Comparison of ENCODE assay signal across 14 cellular contexts in the genomic region with DNA sequence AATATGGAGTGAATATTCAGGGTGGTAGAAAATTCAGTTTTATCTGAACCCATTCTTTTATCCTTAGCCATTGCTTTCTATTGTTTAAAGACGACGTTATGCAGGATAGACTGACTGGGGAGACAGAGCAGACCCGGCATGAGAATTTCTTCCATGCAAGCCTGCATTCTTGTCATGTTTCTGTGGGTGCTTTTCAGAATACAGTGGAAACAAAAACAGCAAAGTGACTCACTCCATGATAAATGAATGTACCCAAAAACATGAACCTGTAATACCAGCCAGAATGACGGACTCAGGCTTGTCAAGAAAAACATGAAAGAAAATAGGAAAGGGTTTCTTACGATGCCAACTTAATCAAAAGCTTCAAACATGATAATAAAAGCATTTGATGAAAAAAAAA.
DNase-seq lines count a peak whose midpoint lies in the region; ATAC-seq, FAIRE-seq and TF ChIP-seq lines count a peak whose summit lies in the region.
"Had no signal": no experiment of that assay in that cellular context is flagged by ENCODE, and none has a peak within 500 bp of the region (broad histone marks: within the 10 kb centered on the region; RNA-seq: fewer than 3 reads in every experiment).

No MANE protein-coding gene starts in this region.

- H4K8ac ChIP-seq in trophoblast cell (ENCODE audit: low read depth, low read length) = no peak overlapping the region

- intact Hi-C loops in OCI-LY7 (cut with micrococcal nuclease; ENCODE audit: unreplicated experiment) = no loop called here

- H2BK5ac ChIP-seq in trophoblast cell (ENCODE audit: low read depth, low read length, poor library complexity) = no peak overlapping the region

- H2AFZ ChIP-seq in trophoblast cell (ENCODE audit: insufficient read depth, low read length, poor library complexity) = no peak overlapping the region
- H2AFZ ChIP-seq in OCI-LY7 (ENCODE audit: low read length) = no peak overlapping the region

- H3K14ac ChIP-seq in trophoblast cell (ENCODE audit: low read length) = no peak overlapping the region

- peaks cover 16% of the 10 kb centered on the region for H3K79me1 ChIP-seq in trophoblast cell (ENCODE audit: low read length)

- H3K27ac ChIP-seq in foreskin keratinocyte (no peak overlapping the region), trophoblast cell (ENCODE audit: low read depth, low read length) (peak overlapping the region; percentile 20), OCI-LY7 (ENCODE audit: low read depth, low read length, poor library complexity, severe bottlenecking) (no peak overlapping the region)
- H3K27ac ChIP-seq: heart right ventricle had no signal

- no peak for TF ChIP-seq CTCF in foreskin keratinocyte (conservative IDR thresholded peaks at IDR 0.05)
- no peak for TF ChIP-seq CTCF in OCI-LY7 (conservative IDR thresholded peaks at IDR 0.05; ENCODE audit: low read length)

- no peak overlapping the region for H3K18ac ChIP-seq in trophoblast cell (ENCODE audit: low read length)

- H3K36me3 ChIP-seq in trophoblast cell (ENCODE audit: control insufficient read depth in 1 of 2, insufficient read depth in 2 of 2, low read length in 2 of 2) (no peaks in the 10 kb centered on the region), OCI-LY7 (ENCODE audit: insufficient read depth, low read length) (no peaks in the 10 kb centered on the region)
- H3K36me3 ChIP-seq: heart right ventricle had no signal

- no peak overlapping the region for H2AK5ac ChIP-seq in trophoblast cell (ENCODE audit: low read length)

- no peak overlapping the region for H3K23ac ChIP-seq in trophoblast cell (ENCODE audit: low read length)

- no peak overlapping the region for H2BK120ac ChIP-seq in trophoblast cell (ENCODE audit: insufficient read depth, low read length, poor library complexity)

- no peaks in the 10 kb centered on the region for H4K20me1 ChIP-seq in OCI-LY7 (ENCODE audit: insufficient read depth, low read length)

- H3K9me2 ChIP-seq in OCI-LY7 (ENCODE audit: insufficient read depth, low read length) = no peaks in the 10 kb centered on the region

- H3K4me3 ChIP-seq in trophoblast cell (ENCODE audit: low read depth, low read length) = no peak overlapping the region
- no peak overlapping the region for H3K4me3 ChIP-seq in OCI-LY7 (ENCODE audit: low read depth, low read length, poor library complexity, severe bottlenecking)
- H3K4me3 ChIP-seq: heart right ventricle had no signal

- CTCF ChIA-PET in OCI-LY7 (lab: Charles Lee; ENCODE audit: unreplicated experiment) = no interaction called here

- POLR2A ChIA-PET in OCI-LY7 (lab: Charles Lee) = no interaction called here

- H3K4me1 ChIP-seq in foreskin keratinocyte (peaks cover 10% of the 10 kb centered on the region), trophoblast cell (ENCODE audit: control insufficient read depth in 1 of 2, insufficient read depth in 2 of 2, low read length in 2 of 2) (peaks cover 4 to 7% of the 10 kb centered on the region in 2 experiments), OCI-LY7 (ENCODE audit: insufficient read depth, low read length, poor library complexity, severe bottlenecking) (no peaks in the 10 kb centered on the region)
- H3K4me1 ChIP-seq: heart right ventricle had no signal

- H3K27me3 ChIP-seq in foreskin keratinocyte (no peaks in the 10 kb centered on the region), trophoblast cell (ENCODE audit: insufficient read depth, low read length) (no peaks in the 10 kb centered on the region)

- H3K4ac ChIP-seq in trophoblast cell (ENCODE audit: low read depth, low read length) = no peak overlapping the region

- H3K9ac ChIP-seq in trophoblast cell (ENCODE audit: low read length) = no peak overlapping the region

- no CpG with 5 or more reads among the region's 5 CpGs for WGBS in trophoblast cell (ENCODE audit: extremely low coverage, insufficient coverage, insufficient read length)

- DNase-seq in EL (peak; percentile 69), amniotic epithelial cell (ENCODE audit: low read depth) (peak; percentile 90), foreskin keratinocyte (peak; percentile 36 to 67), trophoblast cell (peak in 1 of 2 donors; percentile 38), OCI-LY7 (ENCODE audit: low spot score) (no peak), DMS153 treated with DMSO at 0.1 percent for 48 hours (lab: John Stamatoyannopoulos, UW; ENCODE audit: unreplicated experiment) (no peak), GF-D8 (lab: John Stamatoyannopoulos, UW) (no peak), frontal cortex (ENCODE audit: low spot score in 2 of 2) (no peak)
- DNase-seq: activated CD4-positive, alpha-beta T cell treated with anti-CD3 and anti-CD28 coated beads, Interleukin-2, amount 50 U/mL, for 4 hours; activated naive CD4-positive, alpha-beta T cell treated with Interleukin-2 at 50 U/mL for 16 hours; CD4-positive, alpha-beta T cell; heart right ventricle; stimulated activated CD4-positive, alpha-beta T cell treated with anti-CD3 and anti-CD28 coated beads, Interleukin-2, amount 100 ng/mL, for 48 hours; stimulated activated naive B cell treated with anti-CD40 and anti-IgM and Interleukin-4, amounts not matched to agents 10 μg/mL and 1 μg/mL and 100 μg/mL, for 72 hours had no signal

- no peak for FAIRE-seq in frontal cortex (lab: Jason Lieb, UNC)

- no peak overlapping the region for H4K12ac ChIP-seq in trophoblast cell (ENCODE audit: low read depth, low read length)

- H3K9me3 ChIP-seq in trophoblast cell (ENCODE audit: insufficient read depth, low read depth, low read length) (no peaks in the 10 kb centered on the region), OCI-LY7 (ENCODE audit: low read length) (no peaks in the 10 kb centered on the region)
- H3K9me3 ChIP-seq: heart right ventricle had no signal

- peaks cover 2% of the 10 kb centered on the region for H3K79me2 ChIP-seq in trophoblast cell (ENCODE audit: control insufficient read depth, insufficient read depth, low read length, poor library complexity)
- no peaks in the 10 kb centered on the region for H3K79me2 ChIP-seq in OCI-LY7 (ENCODE audit: insufficient read depth, low read depth, low read length)

- no TSS peak for BruUV-seq in OCI-LY7 (replicated peaks; lab: Mats Ljungman, UMichigan)

- H2BK12ac ChIP-seq in trophoblast cell (ENCODE audit: low read length) = no peak overlapping the region

- H3K4me2 ChIP-seq in trophoblast cell (ENCODE audit: low read length) (no peak overlapping the region), OCI-LY7 (ENCODE audit: low read length) (no peak overlapping the region)

- ATAC-seq in foreskin keratinocyte = peak; percentile 98
- ATAC-seq: stimulated activated naive B cell treated with anti-CD40 and anti-IgM and Interleukin-4, amounts not matched to agents 10 μg/mL and 1 μg/mL and 100 μg/mL, for 72 hours had no signal

- H4K91ac ChIP-seq in trophoblast cell (ENCODE audit: low read depth, low read length) = no peak overlapping the region

Comparison
In these comparisons a context has a peak if more than half of its experiments do, and no peak if none do; other contexts are left out.
1. DNase-seq: peak in EL (single experiment), amniotic epithelial cell (single experiment) and foreskin keratinocyte (2 of 2); none in OCI-LY7 (single experiment), DMS153 treated with DMSO at 0.1 percent for 48 hours (single experiment), GF-D8 (single experiment) and frontal cortex (0 of 2).